ENCODE assay signal across 8 cellular contexts in genomic region chr14:69543341-69544249, GRCh38. TPM values are rescaled to one million over a fixed set of nuclear protein-coding genes. Genes with fewer than 3 reads are reported as not detected.
DNase-seq lines count a peak whose midpoint lies in the region; ATAC-seq and TF ChIP-seq lines count a peak whose summit lies in the region.

No MANE protein-coding gene starts in this region.

- H3K4me3 ChIP-seq in trophoblast cell (ENCODE audit: low read depth, low read length) = no peak overlapping the region

- no peak overlapping the region for H3K4me2 ChIP-seq in trophoblast cell (ENCODE audit: low read length)

- H3K23ac ChIP-seq in trophoblast cell (ENCODE audit: low read length) = no peak overlapping the region

- no peak overlapping the region for H4K91ac ChIP-seq in trophoblast cell (ENCODE audit: low read depth, low read length)

- no CpG with 5 or more reads among the region's 15 CpGs for WGBS in trophoblast cell (ENCODE audit: extremely low coverage, insufficient coverage, insufficient read length)

- H3K4ac ChIP-seq in trophoblast cell (ENCODE audit: low read depth, low read length) = no peak overlapping the region

- no peaks in the 10 kb centered on the region for H3K79me1 ChIP-seq in trophoblast cell (ENCODE audit: low read length)

- H3K4me1 Mint-ChIP-seq in endothelial cell (ENCODE audit: unreplicated experiment) = peaks cover 21% of the 10 kb centered on the region

- H2BK12ac ChIP-seq in trophoblast cell (ENCODE audit: low read length) = no peak overlapping the region

- no peaks in the 10 kb centered on the region for H3K36me3 ChIP-seq in trophoblast cell (ENCODE audit: control insufficient read depth in 1 of 2, insufficient read depth in 2 of 2, low read length in 2 of 2)

- H3K27me3 Mint-ChIP-seq in endothelial cell (ENCODE audit: unreplicated experiment) = peaks cover 10% of the 10 kb centered on the region

- peak overlapping the region; percentile 24 for H3K4me3 Mint-ChIP-seq in endothelial cell (ENCODE audit: unreplicated experiment)

- H4K12ac ChIP-seq in trophoblast cell (ENCODE audit: low read depth, low read length) = no peak overlapping the region

- H3K9me3 ChIP-seq in trophoblast cell (ENCODE audit: insufficient read depth, low read depth, low read length) = peaks cover 2% of the 10 kb centered on the region

- H2BK120ac ChIP-seq in trophoblast cell (ENCODE audit: insufficient read depth, low read length, poor library complexity) = no peak overlapping the region

- DNase-seq in Ammon's horn (ENCODE audit: low spot score) (peak; percentile 22), HCEC 1CT (peak; percentile 97), endothelial cell (ENCODE audit: low spot score) (peak; percentile 68), trophoblast cell (peak; percentile 81 to 91), D341Med (ENCODE audit: low spot score) (no peak)

- H3K9ac ChIP-seq in trophoblast cell (ENCODE audit: low read length) = no peak overlapping the region

- H2AFZ ChIP-seq in trophoblast cell (ENCODE audit: insufficient read depth, low read length, poor library complexity) = no peak overlapping the region

- H3K4me1 ChIP-seq in trophoblast cell (ENCODE audit: control insufficient read depth in 1 of 2, insufficient read depth in 2 of 2, low read length in 2 of 2) = peaks cover 4 to 5% of the 10 kb centered on the region in 2 experiments

- no peak overlapping the region for H2AK5ac ChIP-seq in trophoblast cell (ENCODE audit: low read length)

- H3K27ac Mint-ChIP-seq in endothelial cell (ENCODE audit: unreplicated experiment) = peak overlapping the region; percentile 96

- no peaks in the 10 kb centered on the region for H3K27me3 ChIP-seq in trophoblast cell (ENCODE audit: insufficient read depth, low read length)

- ATAC-seq in SK-N-SH treated with all-trans-retinoic acid at 6 μM for 48 hours (peak; percentile 56), HG03039 (IDR thresholded peaks at IDR 0.05; ENCODE audit: unreplicated experiment) (no peak), GM19395 (IDR thresholded peaks at IDR 0.05; ENCODE audit: unreplicated experiment) (no peak)

- H3K9me3 Mint-ChIP-seq in endothelial cell (ENCODE audit: unreplicated experiment) = no peaks in the 10 kb centered on the region

- peaks cover 8% of the 10 kb centered on the region for H3K36me3 Mint-ChIP-seq in endothelial cell (ENCODE audit: low read depth, unreplicated experiment)

- no peaks in the 10 kb centered on the region for H3K79me2 ChIP-seq in trophoblast cell (ENCODE audit: control insufficient read depth, insufficient read depth, low read length, poor library complexity)

- no peak overlapping the region for H4K8ac ChIP-seq in trophoblast cell (ENCODE audit: low read depth, low read length)

- H3K27ac ChIP-seq in trophoblast cell (ENCODE audit: low read depth, low read length) = no peak overlapping the region

- H3K14ac ChIP-seq in trophoblast cell (ENCODE audit: low read length) = no peak overlapping the region

- TF ChIP-seq CTCF in endothelial cell (IDR thresholded peaks at IDR 0.05; ENCODE audit: unreplicated experiment) = no peak

- H2BK5ac ChIP-seq in trophoblast cell (ENCODE audit: low read depth, low read length, poor library complexity) = no peak overlapping the region

- no peak overlapping the region for H3K18ac ChIP-seq in trophoblast cell (ENCODE audit: low read length)

TF ChIP-seq in SK-N-SH treated with all-trans-retinoic acid at 6 μM for 48 hours, 23 proteins besides CTCF, POLR2A, EP300 and RAD21 (continues in another document):
- no peak for TF ChIP-seq ZFP3 (CRISPR knock-in tag; IDR thresholded peaks at IDR 0.05)
- no peak for TF ChIP-seq PPARA (CRISPR knock-in tag; IDR thresholded peaks at IDR 0.05; ENCODE audit: borderline replicate concordance)
- no peak for TF ChIP-seq TSHZ2 (CRISPR knock-in tag; IDR thresholded peaks at IDR 0.05)
- TF ChIP-seq GLIS3 (CRISPR knock-in tag; IDR thresholded peaks at IDR 0.05) = no peak
- no peak for TF ChIP-seq ZNF70 (CRISPR knock-in tag; IDR thresholded peaks at IDR 0.05)
- TF ChIP-seq ISL1 (CRISPR knock-in tag; IDR thresholded peaks at IDR 0.05) = no peak
- TF ChIP-seq TOX (CRISPR knock-in tag; IDR thresholded peaks at IDR 0.05; ENCODE audit: borderline replicate concordance) = no peak
- no peak for TF ChIP-seq PATZ1 (CRISPR knock-in tag; IDR thresholded peaks at IDR 0.05; ENCODE audit: borderline replicate concordance)
- TF ChIP-seq ZFP30 (CRISPR knock-in tag; IDR thresholded peaks at IDR 0.05) = no peak
- no peak for TF ChIP-seq SNAI2 (CRISPR knock-in tag; IDR thresholded peaks at IDR 0.05)
- no peak for TF ChIP-seq ESRRG (CRISPR knock-in tag; IDR thresholded peaks at IDR 0.05)
- TF ChIP-seq ARNTL (CRISPR knock-in tag; IDR thresholded peaks at IDR 0.05; ENCODE audit: borderline replicate concordance, low read depth) = no peak
- TF ChIP-seq CSDC2 (CRISPR knock-in tag; IDR thresholded peaks at IDR 0.05) = no peak
- TF ChIP-seq ZNF565 (CRISPR knock-in tag; conservative IDR thresholded peaks at IDR 0.05; ENCODE audit: low read depth) = no peak
- no peak for TF ChIP-seq RARB (CRISPR knock-in tag; IDR thresholded peaks at IDR 0.05)
- TF ChIP-seq CSRNP3 (CRISPR knock-in tag; IDR thresholded peaks at IDR 0.05) = no peak
- TF ChIP-seq POU6F1 (CRISPR knock-in tag; IDR thresholded peaks at IDR 0.05; ENCODE audit: borderline replicate concordance, low read depth) = no peak
- TF ChIP-seq TCF4 (CRISPR knock-in tag; IDR thresholded peaks at IDR 0.05; ENCODE audit: borderline replicate concordance) = no peak

RNA-seq across cellular contexts. Expression of gene CCDC177, which starts 31.1 kb away (rescaled TPM):
- not detected for total RNA-seq in endothelial cell (ENCODE audit: unreplicated experiment)
- polyA plus RNA-seq in trophoblast cell (2013) = 0.01 TPM in 1 of 2 replicates, not detected in the other

RNA-seq across cellular contexts. Expression of gene PLEKHD1, which starts 59.1 kb away (rescaled TPM):
- 0.80 TPM for total RNA-seq in endothelial cell (ENCODE audit: unreplicated experiment)
- 0.10 and 0.11 TPM in 2 replicates for polyA plus RNA-seq in trophoblast cell (2013)
